Comparison of ENCODE assay signal across 27 cellular contexts in the genomic region with DNA sequence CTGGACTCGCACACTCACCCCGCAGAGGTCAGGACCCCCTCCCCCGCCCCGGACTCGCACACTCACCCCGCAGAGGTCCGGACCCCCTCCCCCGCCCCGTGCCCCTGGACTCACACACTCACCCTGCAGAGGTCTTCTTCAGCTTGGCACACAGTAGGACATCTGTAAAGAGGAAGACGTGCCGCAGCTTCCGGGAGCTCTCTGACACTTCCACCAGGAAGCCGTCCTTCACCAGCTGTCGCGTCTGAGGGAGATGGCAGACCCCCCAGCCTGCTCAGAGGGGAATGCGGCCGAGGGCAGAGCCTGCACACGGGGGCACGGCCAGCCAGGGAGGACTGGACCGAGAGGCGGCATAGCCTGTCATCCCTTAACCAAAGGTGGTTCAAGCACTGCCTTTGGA.
"Had no signal": no experiment of that assay in that cellular context is flagged by ENCODE, and none has a peak within 500 bp of the region (broad histone marks: within the 10 kb centered on the region; RNA-seq: fewer than 3 reads in every experiment).

No MANE protein-coding gene starts in this region.

- H3K9me3 Mint-ChIP-seq: immature natural killer cell; stimulated activated naive CD8-positive, alpha-beta T cell treated with anti-CD3 and anti-CD28 coated beads, Interleukin-15, Interleukin-2, amounts not matched to agents 100 ng/mL and 50 ng/mL, for 24 hours had no signal

- H3K4me3 Mint-ChIP-seq: dendritic cell treated with granulocyte-macrophage colony-stimulating factor and Interleukin-4, amounts not matched to agents 40 ng/mL and 50 ng/mL, for 4 days; immature natural killer cell; memory B cell; nephron progenitor cell; stimulated activated naive B cell treated with anti-CD40 and anti-IgM and Interleukin-4, amounts not matched to agents 10 μg/mL and 1 μg/mL and 100 μg/mL, for 72 hours; stimulated activated naive CD8-positive, alpha-beta T cell treated with anti-CD3 and anti-CD28 coated beads, Interleukin-15, Interleukin-2, amounts not matched to agents 100 ng/mL and 50 ng/mL, for 24 hours had no signal

- H3K27me3 ChIP-seq: colonic mucosa, esophagus squamous epithelium, right lobe of liver, suprapubic skin, transverse colon, vagina had no signal

- H3K9me3 ChIP-seq: colonic mucosa, prostate gland, right lobe of liver, suprapubic skin, transverse colon, vagina had no signal

- H3K27ac Mint-ChIP-seq: dendritic cell treated with granulocyte-macrophage colony-stimulating factor and Interleukin-4, amounts not matched to agents 40 ng/mL and 50 ng/mL, for 4 days; immature natural killer cell; memory B cell; naive B cell; nephron progenitor cell; stimulated activated naive B cell treated with anti-CD40 and anti-IgM and Interleukin-4, amounts not matched to agents 10 μg/mL and 1 μg/mL and 100 μg/mL, for 72 hours; stimulated activated naive CD8-positive, alpha-beta T cell treated with anti-CD3 and anti-CD28 coated beads, Interleukin-15, Interleukin-2, amounts not matched to agents 100 ng/mL and 50 ng/mL, for 24 hours had no signal

- H3K4me3 ChIP-seq: colonic mucosa, esophagus squamous epithelium, lung, prostate gland, right lobe of liver, suprapubic skin, transverse colon, vagina had no signal

- H3K4me1 ChIP-seq: prostate gland, suprapubic skin, vagina had no signal

- ATAC-seq: left lobe of liver; right lobe of liver; stimulated activated naive B cell treated with anti-CD40 and anti-IgM and Interleukin-4, amounts not matched to agents 10 μg/mL and 1 μg/mL and 100 μg/mL, for 72 hours had no signal

- H3K27ac ChIP-seq: colonic mucosa, esophagus squamous epithelium, prostate gland, right lobe of liver, suprapubic skin, transverse colon, vagina had no signal

- H3K27me3 Mint-ChIP-seq: dendritic cell treated with granulocyte-macrophage colony-stimulating factor and Interleukin-4, amounts not matched to agents 40 ng/mL and 50 ng/mL, for 4 days; memory B cell; naive B cell; stimulated activated naive B cell treated with anti-CD40 and anti-IgM and Interleukin-4, amounts not matched to agents 10 μg/mL and 1 μg/mL and 100 μg/mL, for 72 hours; stimulated activated naive CD8-positive, alpha-beta T cell treated with anti-CD3 and anti-CD28 coated beads, Interleukin-15, Interleukin-2, amounts not matched to agents 100 ng/mL and 50 ng/mL, for 24 hours had no signal

- H3K4me1 Mint-ChIP-seq: immature natural killer cell; memory B cell; naive B cell; stimulated activated naive B cell treated with anti-CD40 and anti-IgM and Interleukin-4, amounts not matched to agents 10 μg/mL and 1 μg/mL and 100 μg/mL, for 72 hours had no signal

- DNase-seq: central memory CD4-positive, alpha-beta T cell; colonic mucosa; effector CD8-positive, alpha-beta T cell; erythroblast; esophagus squamous epithelium; foreskin melanocyte; glutamatergic neuron; hypothalamus; immature natural killer cell; islet precursor cell; naive B cell; nephron progenitor cell; nucleus accumbens; small intestine; stimulated activated CD4-positive, alpha-beta T cell treated with anti-CD3 and anti-CD28 coated beads, Interleukin-15, amount 100 ng/mL, for 24 hours; stimulated activated CD4-positive, alpha-beta T cell treated with anti-CD3 and anti-CD28 coated beads, Interleukin-2, amount 100 ng/mL, for 48 hours; stimulated activated naive B cell treated with anti-CD40 and anti-IgM and Interleukin-4, amounts not matched to agents 10 μg/mL and 1 μg/mL and 100 μg/mL, for 72 hours; transverse colon had no signal
